6 cellular contexts compared by ENCODE assay signal in genomic region chr6:31597006-31597405, GRCh38. TPM values are rescaled to one million over a fixed set of nuclear protein-coding genes. Genes with fewer than 3 reads are reported as not detected.
A peak's percentile ranks its signal among the peaks of the same experiment; 100 is the strongest.
DNase-seq lines count a peak whose midpoint lies in the region; ATAC-seq, FAIRE-seq and TF ChIP-seq lines count a peak whose summit lies in the region.

No MANE protein-coding gene starts in this region.

- peak overlapping the region; percentile 27 for H3K27ac ChIP-seq in effector memory CD4-positive, alpha-beta T cell (ENCODE audit: insufficient read depth, low read length, poor library complexity, severe bottlenecking)
- no peak overlapping the region for H3K27ac ChIP-seq in upper lobe of right lung

- peak; percentile 41 for TF ChIP-seq CTCF in upper lobe of right lung (IDR thresholded peaks at IDR 0.05)

- no peaks in the 10 kb centered on the region for H3K27me3 ChIP-seq in effector memory CD4-positive, alpha-beta T cell (replicated peaks; ENCODE audit: control insufficient read depth, insufficient read depth, low read length, poor library complexity, severe bottlenecking)
- H3K27me3 ChIP-seq in upper lobe of right lung = no peaks in the 10 kb centered on the region

- H3K4me1 ChIP-seq in effector memory CD4-positive, alpha-beta T cell (ENCODE audit: control insufficient read depth, insufficient read depth, low read length, poor library complexity, severe bottlenecking) = peaks cover 43% of the 10 kb centered on the region
- no peaks in the 10 kb centered on the region for H3K4me1 ChIP-seq in upper lobe of right lung

- TF ChIP-seq POLR2A in H54 (IDR thresholded peaks at IDR 0.05; ENCODE audit: low read depth, low read length) = no peak

- peak; percentile 75 for DNase-seq in NOMO-1 treated with DMSO at 0.1 percent for 48 hours (lab: John Stamatoyannopoulos, UW; ENCODE audit: unreplicated experiment)
- DNase-seq in effector memory CD4-positive, alpha-beta T cell = peak in 1 of 3 donors; percentile 16
- no peak for DNase-seq in upper lobe of right lung
- DNase-seq in H54 (ENCODE audit: insufficient read length, low spot score) = no peak

- no peak for FAIRE-seq in H54 (lab: Jason Lieb, UNC)

- no peaks in the 10 kb centered on the region for H3K9me3 ChIP-seq in effector memory CD4-positive, alpha-beta T cell (ENCODE audit: control insufficient read depth, low read length)
- H3K9me3 ChIP-seq in upper lobe of right lung = no peaks in the 10 kb centered on the region

- no peaks in the 10 kb centered on the region for H3K36me3 ChIP-seq in effector memory CD4-positive, alpha-beta T cell (ENCODE audit: control insufficient read depth, insufficient read depth, low read length)
- H3K36me3 ChIP-seq in upper lobe of right lung = no peaks in the 10 kb centered on the region

- intact Hi-C loops in upper lobe of right lung (cut with DNase I) = loop anchor here (5.0 kb wide), 1 partner anchor 50 kb away; the partner anchor contains the start of genes ATP6V1G2 and NFKBIL1

- no peak overlapping the region for H3K4me3 ChIP-seq in effector memory CD4-positive, alpha-beta T cell (ENCODE audit: insufficient read depth, low read depth, low read length, poor library complexity, severe bottlenecking)
- H3K4me3 ChIP-seq in upper lobe of right lung = no peak overlapping the region

- ATAC-seq in GM18861 (IDR thresholded peaks at IDR 0.05; ENCODE audit: unreplicated experiment) (peak; percentile 45), upper lobe of right lung (peak; percentile 77), GM18867 (IDR thresholded peaks at IDR 0.05; ENCODE audit: unreplicated experiment) (no peak)

RNA-seq across cellular contexts. Expression of gene NCR3, which starts 4.2 kb away (rescaled TPM):
- total RNA-seq in upper lobe of right lung = 1.8 TPM

RNA-seq across cellular contexts. Expression of gene LST1, which starts 10.9 kb away (rescaled TPM):
- total RNA-seq in upper lobe of right lung = 68.1 TPM

RNA-seq across cellular contexts. Expression of gene LTB, which starts 14.8 kb away (rescaled TPM):
- total RNA-seq in upper lobe of right lung = 6.2 TPM

RNA-seq across cellular contexts. Expression of gene AIF1, which starts 18.0 kb away (rescaled TPM):
- 55.3 TPM for total RNA-seq in upper lobe of right lung

RNA-seq across cellular contexts. Expression of gene TNF, which starts 21.6 kb away (rescaled TPM):
- total RNA-seq in upper lobe of right lung = 2.4 TPM
